ENCODE assay signal across 1 cellular context in genomic region chr15:50181983-50182232, GRCh38.
TF ChIP-seq lines count a peak whose summit lies in the region.

Gene SLC27A2 (plus strand): TSS chr15:50182196. CDS start chr15:50182428, 232 bp downstream.

TF ChIP-seq in HepG2, 621 proteins besides CTCF, POLR2A, EP300 and RAD21 (continued from another document and continues in another):
- TF ChIP-seq, protein P1, sequence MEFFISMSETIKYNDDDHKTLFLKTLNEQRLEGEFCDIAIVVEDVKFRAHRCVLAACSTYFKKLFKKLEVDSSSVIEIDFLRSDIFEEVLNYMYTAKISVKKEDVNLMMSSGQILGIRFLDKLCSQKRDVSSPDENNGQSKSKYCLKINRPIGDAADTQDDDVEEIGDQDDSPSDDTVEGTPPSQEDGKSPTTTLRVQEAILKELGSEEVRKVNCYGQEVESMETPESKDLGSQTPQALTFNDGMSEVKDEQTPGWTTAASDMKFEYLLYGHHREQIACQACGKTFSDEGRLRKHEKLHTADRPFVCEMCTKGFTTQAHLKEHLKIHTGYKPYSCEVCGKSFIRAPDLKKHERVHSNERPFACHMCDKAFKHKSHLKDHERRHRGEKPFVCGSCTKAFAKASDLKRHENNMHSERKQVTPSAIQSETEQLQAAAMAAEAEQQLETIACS (CRISPR knock-in tag; IDR thresholded peaks at IDR 0.05) = no peak; the same call in 1 of the 2 replicates
- TF ChIP-seq, protein P2, sequence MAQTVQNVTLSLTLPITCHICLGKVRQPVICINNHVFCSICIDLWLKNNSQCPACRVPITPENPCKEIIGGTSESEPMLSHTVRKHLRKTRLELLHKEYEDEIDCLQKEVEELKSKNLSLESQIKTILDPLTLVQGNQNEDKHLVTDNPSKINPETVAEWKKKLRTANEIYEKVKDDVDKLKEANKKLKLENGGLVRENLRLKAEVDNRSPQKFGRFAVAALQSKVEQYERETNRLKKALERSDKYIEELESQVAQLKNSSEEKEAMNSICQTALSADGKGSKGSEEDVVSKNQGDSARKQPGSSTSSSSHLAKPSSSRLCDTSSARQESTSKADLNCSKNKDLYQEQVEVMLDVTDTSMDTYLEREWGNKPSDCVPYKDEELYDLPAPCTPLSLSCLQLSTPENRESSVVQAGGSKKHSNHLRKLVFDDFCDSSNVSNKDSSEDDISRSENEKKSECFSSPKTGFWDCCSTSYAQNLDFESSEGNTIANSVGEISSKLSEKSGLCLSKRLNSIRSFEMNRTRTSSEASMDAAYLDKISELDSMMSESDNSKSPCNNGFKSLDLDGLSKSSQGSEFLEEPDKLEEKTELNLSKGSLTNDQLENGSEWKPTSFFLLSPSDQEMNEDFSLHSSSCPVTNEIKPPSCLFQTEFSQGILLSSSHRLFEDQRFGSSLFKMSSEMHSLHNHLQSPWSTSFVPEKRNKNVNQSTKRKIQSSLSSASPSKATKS (CRISPR knock-in tag; IDR thresholded peaks at IDR 0.05) = no peak
- TF ChIP-seq NR2F2 (IDR thresholded peaks at IDR 0.05; ENCODE audit: borderline replicate concordance, low read depth) = no peak
- TF ChIP-seq SP5 (CRISPR knock-in tag; IDR thresholded peaks at IDR 0.05; ENCODE audit: borderline replicate concordance, low read depth) = no peak
- no peak for TF ChIP-seq THAP11 (CRISPR knock-in tag; IDR thresholded peaks at IDR 0.05)
- no peak for TF ChIP-seq CREB1 (IDR thresholded peaks at IDR 0.05)
- TF ChIP-seq CREB1 (CRISPR knock-in tag; IDR thresholded peaks at IDR 0.05) = no peak
- no peak for TF ChIP-seq ZNF468 (CRISPR knock-in tag; IDR thresholded peaks at IDR 0.05)
- no peak for TF ChIP-seq SP140L (CRISPR knock-in tag; IDR thresholded peaks at IDR 0.05; ENCODE audit: borderline replicate concordance)
- peak; percentile 31; the same call in 1 of the 2 replicates for TF ChIP-seq ZBTB43 (CRISPR knock-in tag; conservative IDR thresholded peaks at IDR 0.05)
- TF ChIP-seq TBP (CRISPR knock-in tag; IDR thresholded peaks at IDR 0.05) = no peak
- TF ChIP-seq CHD2 (IDR thresholded peaks at IDR 0.05; ENCODE audit: low read depth, low read length) = no peak
- no peak for TF ChIP-seq ZNF619 (CRISPR knock-in tag; IDR thresholded peaks at IDR 0.05)
- TF ChIP-seq ZNF232 (CRISPR knock-in tag; IDR thresholded peaks at IDR 0.05; ENCODE audit: borderline replicate concordance) = no peak
- no peak for TF ChIP-seq JUN (CRISPR knock-in tag; IDR thresholded peaks at IDR 0.05)
- TF ChIP-seq ZNF207 (IDR thresholded peaks at IDR 0.05; ENCODE audit: borderline replicate concordance) = no peak
- TF ChIP-seq, protein P3, sequence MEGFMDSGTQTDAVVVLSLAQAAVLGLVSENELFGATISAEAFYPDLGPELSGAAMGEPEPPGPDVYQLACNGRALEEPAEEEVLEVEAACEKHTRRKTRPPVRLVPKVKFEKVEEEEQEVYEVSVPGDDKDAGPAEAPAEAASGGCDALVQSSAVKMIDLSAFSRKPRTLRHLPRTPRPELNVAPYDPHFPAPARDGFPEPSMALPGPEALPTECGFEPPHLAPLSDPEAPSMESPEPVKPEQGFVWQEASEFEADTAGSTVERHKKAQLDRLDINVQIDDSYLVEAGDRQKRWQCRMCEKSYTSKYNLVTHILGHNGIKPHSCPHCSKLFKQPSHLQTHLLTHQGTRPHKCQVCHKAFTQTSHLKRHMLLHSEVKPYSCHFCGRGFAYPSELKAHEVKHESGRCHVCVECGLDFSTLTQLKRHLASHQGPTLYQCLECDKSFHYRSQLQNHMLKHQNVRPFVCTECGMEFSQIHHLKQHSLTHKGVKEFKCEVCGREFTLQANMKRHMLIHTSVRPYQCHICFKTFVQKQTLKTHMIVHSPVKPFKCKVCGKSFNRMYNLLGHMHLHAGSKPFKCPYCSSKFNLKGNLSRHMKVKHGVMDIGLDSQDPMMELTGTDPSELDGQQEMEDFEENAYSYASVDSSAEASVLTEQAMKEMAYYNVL (CRISPR knock-in tag; IDR thresholded peaks at IDR 0.05; ENCODE audit: borderline replicate concordance) = no peak
- TF ChIP-seq ZNF383 (CRISPR knock-in tag; IDR thresholded peaks at IDR 0.05; ENCODE audit: borderline replicate concordance) = no peak
- TF ChIP-seq TRIM24 (CRISPR knock-in tag; IDR thresholded peaks at IDR 0.05) = no peak
- no peak for TF ChIP-seq GATAD1 (CRISPR knock-in tag; IDR thresholded peaks at IDR 0.05)
- no peak for TF ChIP-seq PAWR (CRISPR knock-in tag; IDR thresholded peaks at IDR 0.05; ENCODE audit: borderline replicate concordance)
- TF ChIP-seq NBN (conservative IDR thresholded peaks at IDR 0.05) = no peak
- no peak for TF ChIP-seq DRAP1 (CRISPR knock-in tag; IDR thresholded peaks at IDR 0.05)
- TF ChIP-seq ZNF530 (CRISPR knock-in tag; IDR thresholded peaks at IDR 0.05; ENCODE audit: low read depth) = no peak
- no peak for TF ChIP-seq HMG20A (CRISPR knock-in tag; IDR thresholded peaks at IDR 0.05; ENCODE audit: borderline replicate concordance)
- TF ChIP-seq SYNCRIP (IDR thresholded peaks at IDR 0.05; ENCODE audit: insufficient read depth, low read depth, low read length) = no peak
- no peak for TF ChIP-seq GMEB1 (CRISPR knock-in tag; IDR thresholded peaks at IDR 0.05; ENCODE audit: borderline replicate concordance)
- TF ChIP-seq, protein P4, sequence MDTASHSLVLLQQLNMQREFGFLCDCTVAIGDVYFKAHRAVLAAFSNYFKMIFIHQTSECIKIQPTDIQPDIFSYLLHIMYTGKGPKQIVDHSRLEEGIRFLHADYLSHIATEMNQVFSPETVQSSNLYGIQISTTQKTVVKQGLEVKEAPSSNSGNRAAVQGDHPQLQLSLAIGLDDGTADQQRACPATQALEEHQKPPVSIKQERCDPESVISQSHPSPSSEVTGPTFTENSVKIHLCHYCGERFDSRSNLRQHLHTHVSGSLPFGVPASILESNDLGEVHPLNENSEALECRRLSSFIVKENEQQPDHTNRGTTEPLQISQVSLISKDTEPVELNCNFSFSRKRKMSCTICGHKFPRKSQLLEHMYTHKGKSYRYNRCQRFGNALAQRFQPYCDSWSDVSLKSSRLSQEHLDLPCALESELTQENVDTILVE (CRISPR knock-in tag; IDR thresholded peaks at IDR 0.05) = no peak
- TF ChIP-seq, protein P5, sequence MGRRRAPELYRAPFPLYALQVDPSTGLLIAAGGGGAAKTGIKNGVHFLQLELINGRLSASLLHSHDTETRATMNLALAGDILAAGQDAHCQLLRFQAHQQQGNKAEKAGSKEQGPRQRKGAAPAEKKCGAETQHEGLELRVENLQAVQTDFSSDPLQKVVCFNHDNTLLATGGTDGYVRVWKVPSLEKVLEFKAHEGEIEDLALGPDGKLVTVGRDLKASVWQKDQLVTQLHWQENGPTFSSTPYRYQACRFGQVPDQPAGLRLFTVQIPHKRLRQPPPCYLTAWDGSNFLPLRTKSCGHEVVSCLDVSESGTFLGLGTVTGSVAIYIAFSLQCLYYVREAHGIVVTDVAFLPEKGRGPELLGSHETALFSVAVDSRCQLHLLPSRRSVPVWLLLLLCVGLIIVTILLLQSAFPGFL (CRISPR knock-in tag; IDR thresholded peaks at IDR 0.05) = no peak
- TF ChIP-seq ZNF263 (CRISPR knock-in tag; IDR thresholded peaks at IDR 0.05) = peak; percentile 62; the same call in 1 of the 2 replicates
- TF ChIP-seq ZNF616 (CRISPR knock-in tag; IDR thresholded peaks at IDR 0.05; ENCODE audit: low read depth) = no peak
- no peak for TF ChIP-seq U2AF2 (IDR thresholded peaks at IDR 0.05; ENCODE audit: low read depth, low read length)
- TF ChIP-seq, protein P6, sequence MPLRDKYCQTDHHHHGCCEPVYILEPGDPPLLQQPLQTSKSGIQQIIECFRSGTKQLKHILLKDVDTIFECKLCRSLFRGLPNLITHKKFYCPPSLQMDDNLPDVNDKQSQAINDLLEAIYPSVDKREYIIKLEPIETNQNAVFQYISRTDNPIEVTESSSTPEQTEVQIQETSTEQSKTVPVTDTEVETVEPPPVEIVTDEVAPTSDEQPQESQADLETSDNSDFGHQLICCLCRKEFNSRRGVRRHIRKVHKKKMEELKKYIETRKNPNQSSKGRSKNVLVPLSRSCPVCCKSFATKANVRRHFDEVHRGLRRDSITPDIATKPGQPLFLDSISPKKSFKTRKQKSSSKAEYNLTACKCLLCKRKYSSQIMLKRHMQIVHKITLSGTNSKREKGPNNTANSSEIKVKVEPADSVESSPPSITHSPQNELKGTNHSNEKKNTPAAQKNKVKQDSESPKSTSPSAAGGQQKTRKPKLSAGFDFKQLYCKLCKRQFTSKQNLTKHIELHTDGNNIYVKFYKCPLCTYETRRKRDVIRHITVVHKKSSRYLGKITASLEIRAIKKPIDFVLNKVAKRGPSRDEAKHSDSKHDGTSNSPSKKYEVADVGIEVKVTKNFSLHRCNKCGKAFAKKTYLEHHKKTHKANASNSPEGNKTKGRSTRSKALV (CRISPR knock-in tag; IDR thresholded peaks at IDR 0.05) = no peak
- TF ChIP-seq NR1H2 (CRISPR knock-in tag; IDR thresholded peaks at IDR 0.05; ENCODE audit: borderline replicate concordance, low read depth) = no peak
- TF ChIP-seq HCFC1 (IDR thresholded peaks at IDR 0.05; ENCODE audit: low read depth, low read length) = no peak
- TF ChIP-seq, protein P7, sequence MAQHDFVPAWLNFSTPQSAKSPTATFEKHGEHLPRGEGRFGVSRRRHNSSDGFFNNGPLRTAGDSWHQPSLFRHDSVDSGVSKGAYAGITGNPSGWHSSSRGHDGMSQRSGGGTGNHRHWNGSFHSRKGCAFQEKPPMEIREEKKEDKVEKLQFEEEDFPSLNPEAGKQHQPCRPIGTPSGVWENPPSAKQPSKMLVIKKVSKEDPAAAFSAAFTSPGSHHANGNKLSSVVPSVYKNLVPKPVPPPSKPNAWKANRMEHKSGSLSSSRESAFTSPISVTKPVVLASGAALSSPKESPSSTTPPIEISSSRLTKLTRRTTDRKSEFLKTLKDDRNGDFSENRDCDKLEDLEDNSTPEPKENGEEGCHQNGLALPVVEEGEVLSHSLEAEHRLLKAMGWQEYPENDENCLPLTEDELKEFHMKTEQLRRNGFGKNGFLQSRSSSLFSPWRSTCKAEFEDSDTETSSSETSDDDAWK (CRISPR knock-in tag; IDR thresholded peaks at IDR 0.05) = no peak
- no peak for TF ChIP-seq HOMEZ (CRISPR knock-in tag; IDR thresholded peaks at IDR 0.05; ENCODE audit: low read depth)
- TF ChIP-seq, protein P8, sequence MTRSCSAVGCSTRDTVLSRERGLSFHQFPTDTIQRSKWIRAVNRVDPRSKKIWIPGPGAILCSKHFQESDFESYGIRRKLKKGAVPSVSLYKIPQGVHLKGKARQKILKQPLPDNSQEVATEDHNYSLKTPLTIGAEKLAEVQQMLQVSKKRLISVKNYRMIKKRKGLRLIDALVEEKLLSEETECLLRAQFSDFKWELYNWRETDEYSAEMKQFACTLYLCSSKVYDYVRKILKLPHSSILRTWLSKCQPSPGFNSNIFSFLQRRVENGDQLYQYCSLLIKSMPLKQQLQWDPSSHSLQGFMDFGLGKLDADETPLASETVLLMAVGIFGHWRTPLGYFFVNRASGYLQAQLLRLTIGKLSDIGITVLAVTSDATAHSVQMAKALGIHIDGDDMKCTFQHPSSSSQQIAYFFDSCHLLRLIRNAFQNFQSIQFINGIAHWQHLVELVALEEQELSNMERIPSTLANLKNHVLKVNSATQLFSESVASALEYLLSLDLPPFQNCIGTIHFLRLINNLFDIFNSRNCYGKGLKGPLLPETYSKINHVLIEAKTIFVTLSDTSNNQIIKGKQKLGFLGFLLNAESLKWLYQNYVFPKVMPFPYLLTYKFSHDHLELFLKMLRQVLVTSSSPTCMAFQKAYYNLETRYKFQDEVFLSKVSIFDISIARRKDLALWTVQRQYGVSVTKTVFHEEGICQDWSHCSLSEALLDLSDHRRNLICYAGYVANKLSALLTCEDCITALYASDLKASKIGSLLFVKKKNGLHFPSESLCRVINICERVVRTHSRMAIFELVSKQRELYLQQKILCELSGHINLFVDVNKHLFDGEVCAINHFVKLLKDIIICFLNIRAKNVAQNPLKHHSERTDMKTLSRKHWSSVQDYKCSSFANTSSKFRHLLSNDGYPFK (CRISPR knock-in tag; IDR thresholded peaks at IDR 0.05; ENCODE audit: borderline replicate concordance) = no peak
- no peak for TF ChIP-seq FOXO1 (CRISPR knock-in tag; IDR thresholded peaks at IDR 0.05)
- TF ChIP-seq ZNF430 (CRISPR knock-in tag; IDR thresholded peaks at IDR 0.05) = no peak
- TF ChIP-seq ETV6 (CRISPR knock-in tag; conservative IDR thresholded peaks at IDR 0.05) = no peak
- no peak for TF ChIP-seq PRPF4 (IDR thresholded peaks at IDR 0.05; ENCODE audit: low read depth, low read length, poor library complexity, severe bottlenecking)
- no peak for TF ChIP-seq ZNF234 (CRISPR knock-in tag; conservative IDR thresholded peaks at IDR 0.05)
- TF ChIP-seq RBFOX2 (IDR thresholded peaks at IDR 0.05; ENCODE audit: low read depth, low read length) = no peak
- TF ChIP-seq KAT7 (CRISPR knock-in tag; IDR thresholded peaks at IDR 0.05; ENCODE audit: borderline replicate concordance) = peak; percentile 30; the same call in 1 of the 2 replicates
- TF ChIP-seq ZNF496 (CRISPR knock-in tag; IDR thresholded peaks at IDR 0.05; ENCODE audit: insufficient replicate concordance) = no peak
